8 cellular contexts compared by ENCODE assay signal in genomic region chr12:108857158-108857407, GRCh38. TPM values are rescaled to one million over a fixed set of nuclear protein-coding genes. Genes with fewer than 3 reads are reported as not detected.
A peak's percentile ranks its signal among the peaks of the same experiment; 100 is the strongest.
DNase-seq lines count a peak whose midpoint lies in the region; ATAC-seq and TF ChIP-seq lines count a peak whose summit lies in the region.

No MANE protein-coding gene starts in this region.

- POLR2A ChIA-PET in Caco-2 (lab: Charles Lee), result interaction anchor here (0.6 to 0.9 kb wide), 4 partner anchors 24 to 229 kb away, joined by 3 to 6 read pairs (median 3); no protein-coding TSS in a partner anchor

- H3K9ac ChIP-seq in mucosa of rectum (ENCODE audit: low read depth in 1 of 2, low read length in 2 of 2), result peak overlapping the region; percentile 94 to 98

- no peaks in the 10 kb centered on the region for H3K36me3 ChIP-seq in Caco-2 (ENCODE audit: control insufficient read depth, insufficient read depth, low read length)
- H3K36me3 ChIP-seq in mucosa of rectum (ENCODE audit: control insufficient read depth in 2 of 2, insufficient read depth in 2 of 2, low read length in 2 of 2), result peaks cover 0 to 2% of the 10 kb centered on the region in 2 donors

- TF ChIP-seq CTCF in Caco-2 (IDR thresholded peaks at IDR 0.05; ENCODE audit: insufficient read depth in 1 of 2, low read depth in 1 of 2, low read length in 1 of 2, severe bottlenecking in 1 of 2, unreplicated experiment in 1 of 2) (no peak), HL-60 (IDR thresholded peaks at IDR 0.05; ENCODE audit: insufficient read depth, low read length) (no peak)

- peaks cover 38% of the 10 kb centered on the region for H3K36me3 Mint-ChIP-seq in Caco-2 (ENCODE audit: insufficient read depth, unreplicated experiment)
- H3K36me3 Mint-ChIP-seq in central memory CD8-positive, alpha-beta T cell (ENCODE audit: insufficient read depth), result peaks cover 15% of the 10 kb centered on the region

- H3K4me1 ChIP-seq in Caco-2, result peaks cover 10% of the 10 kb centered on the region
- H3K4me1 ChIP-seq in mucosa of rectum (ENCODE audit: control insufficient read depth in 2 of 2, insufficient read depth in 2 of 2, low read length in 2 of 2), result peaks cover 28 to 40% of the 10 kb centered on the region in 2 donors

- intact Hi-C loops in Caco-2 (cut with micrococcal nuclease; ENCODE audit: unreplicated experiment), result loop anchor here (2.0 kb wide), 1 partner anchor 24 kb away; no protein-coding TSS in a partner anchor

- CTCF ChIA-PET in Caco-2 (lab: Charles Lee), result interaction anchor here (0.6 to 0.9 kb wide), 3 partner anchors 24 to 39 kb away, joined by 3 to 4 read pairs (median 4); no protein-coding TSS in a partner anchor

- H3K4me3 Mint-ChIP-seq in Caco-2 (ENCODE audit: unreplicated experiment), result peak overlapping the region; percentile 87
- peak overlapping the region; percentile 88 for H3K4me3 Mint-ChIP-seq in central memory CD8-positive, alpha-beta T cell

- H3K9me3 ChIP-seq in Caco-2, result no peaks in the 10 kb centered on the region
- H3K9me3 ChIP-seq in mucosa of rectum (ENCODE audit: control insufficient read depth in 2 of 2, low read length in 2 of 2), result no peaks in the 10 kb centered on the region

- no peak for DNase-seq in Caco-2
- DNase-seq in HL-60 (ENCODE audit: low read depth in 1 of 2, low spot score in 1 of 2), result no peak
- DNase-seq in central memory CD8-positive, alpha-beta T cell (ENCODE audit: low spot score in 2 of 2), result no peak
- no peak for DNase-seq in activated CD4-positive, CD25-positive, alpha-beta regulatory T cell (lab: John Stamatoyannopoulos, UW)
- DNase-seq in NCI-H2196 treated with DMSO at 0.1 percent for 48 hours (lab: John Stamatoyannopoulos, UW; ENCODE audit: unreplicated experiment), result no peak
- no peak for DNase-seq in SKM-1 (lab: John Stamatoyannopoulos, UW; ENCODE audit: unreplicated experiment)

- H3K27ac Mint-ChIP-seq in Caco-2 (ENCODE audit: unreplicated experiment), result peak overlapping the region; percentile 91
- peak overlapping the region; percentile 95 for H3K27ac Mint-ChIP-seq in central memory CD8-positive, alpha-beta T cell (ENCODE audit: low read depth)

- no peak for ATAC-seq in central memory CD8-positive, alpha-beta T cell (replicated peaks; ENCODE audit: extremely low read depth, poor library complexity, severe bottlenecking)
- ATAC-seq in HG02571 (IDR thresholded peaks at IDR 0.05; ENCODE audit: unreplicated experiment), result no peak

- H3K4me3 ChIP-seq in Caco-2 (ENCODE audit: low read depth, low read length) (peak overlapping the region; percentile 90), HL-60 (replicated peaks; ENCODE audit: insufficient read depth, low read length) (peak overlapping the region; percentile 78), mucosa of rectum (ENCODE audit: low read length in 2 of 2) (peak overlapping the region; percentile 89 to 97)

- H3K27ac ChIP-seq in HL-60 (replicated peaks), result peak overlapping the region; percentile 49
- peak overlapping the region; percentile 89 to 90 for H3K27ac ChIP-seq in mucosa of rectum (ENCODE audit: low read depth in 2 of 2, low read length in 2 of 2)

- peaks cover 29% of the 10 kb centered on the region for H3K4me1 Mint-ChIP-seq in Caco-2 (ENCODE audit: low read depth, unreplicated experiment)
- H3K4me1 Mint-ChIP-seq in central memory CD8-positive, alpha-beta T cell, result peaks cover 56% of the 10 kb centered on the region

- BruUV-seq in Caco-2 (replicated peaks; lab: Mats Ljungman, UMichigan), result no TSS peak

- no peaks in the 10 kb centered on the region for H3K9me3 Mint-ChIP-seq in Caco-2 (ENCODE audit: unreplicated experiment)
- no peaks in the 10 kb centered on the region for H3K9me3 Mint-ChIP-seq in central memory CD8-positive, alpha-beta T cell

- H3K27me3 Mint-ChIP-seq in Caco-2 (ENCODE audit: insufficient read depth, unreplicated experiment), result no peaks in the 10 kb centered on the region
- H3K27me3 Mint-ChIP-seq in central memory CD8-positive, alpha-beta T cell, result no peaks in the 10 kb centered on the region

- no peaks in the 10 kb centered on the region for H3K27me3 ChIP-seq in Caco-2 (replicated peaks; ENCODE audit: control insufficient read depth, insufficient read depth, low read length)
- no peaks in the 10 kb centered on the region for H3K27me3 ChIP-seq in HL-60 (ENCODE audit: insufficient read depth, poor library complexity, severe bottlenecking)
- no peaks in the 10 kb centered on the region for H3K27me3 ChIP-seq in mucosa of rectum (ENCODE audit: control insufficient read depth in 2 of 2, insufficient read depth in 2 of 2, low read length in 2 of 2)

RNA-seq across cellular contexts. Expression of gene SSH1, which starts 0.3 kb away (rescaled TPM):
- 26.0 and 27.7 TPM in 2 replicates for total RNA-seq in Caco-2 (2022)

RNA-seq across cellular contexts. Expression of gene DAO, which starts 22.8 kb away (rescaled TPM):
- not detected in 2 replicates for total RNA-seq in Caco-2 (2022)
